Comparison of ENCODE assay signal across 10 cellular contexts in genomic region chr17:60652484-60653247, GRCh38. TPM values are rescaled to one million over a fixed set of nuclear protein-coding genes. Genes with fewer than 3 reads are reported as not detected.
DNase-seq lines count a peak whose midpoint lies in the region; ATAC-seq and TF ChIP-seq lines count a peak whose summit lies in the region.
"Had no signal": no experiment of that assay in that cellular context is flagged by ENCODE, and none has a peak within 500 bp of the region (broad histone marks: within the 10 kb centered on the region; RNA-seq: fewer than 3 reads in every experiment).

No MANE protein-coding gene starts in this region.

- no peaks in the 10 kb centered on the region for H3K9me3 Mint-ChIP-seq in natural killer cell treated with Interleukin-12 subunit alpha and Interleukin-12 subunit beta and Interleukin-15 and Interleukin-18, amount 100 ng/mL, for 72 hours

- ATAC-seq in GM19035 (IDR thresholded peaks at IDR 0.05; ENCODE audit: unreplicated experiment) (peak; percentile 96), HG02571 (IDR thresholded peaks at IDR 0.05; ENCODE audit: unreplicated experiment) (peak; percentile 90), HG03565 (IDR thresholded peaks at IDR 0.05; ENCODE audit: unreplicated experiment) (peak; percentile 93)
- peak; percentile 49 to 64 for ATAC-seq in natural killer cell treated with Interleukin-12 subunit alpha and Interleukin-12 subunit beta and Interleukin-15 and Interleukin-18, amount 100 ng/mL, for 72 hours

- H3K4me1 Mint-ChIP-seq in natural killer cell treated with Interleukin-12 subunit alpha and Interleukin-12 subunit beta and Interleukin-15 and Interleukin-18, amount 100 ng/mL, for 72 hours (ENCODE audit: low read depth in 2 of 2), result peaks cover 23 to 33% of the 10 kb centered on the region in 2 donors

- DNase-seq in natural killer cell treated with Interleukin-12 subunit alpha and Interleukin-12 subunit beta and Interleukin-15 and Interleukin-18, amount 100 ng/mL, for 72 hours (ENCODE audit: low spot score), result no peak
- DNase-seq in foreskin melanocyte (no peak), foreskin fibroblast (no peak)
- DNase-seq in effector CD8-positive, alpha-beta T cell (lab: John Stamatoyannopoulos, UW), result no peak
- DNase-seq: activated gamma-delta T cell had no signal

- H3K36me3 Mint-ChIP-seq in natural killer cell treated with Interleukin-12 subunit alpha and Interleukin-12 subunit beta and Interleukin-15 and Interleukin-18, amount 100 ng/mL, for 72 hours, result peaks cover 14% of the 10 kb centered on the region

- TF ChIP-seq CTCF in foreskin fibroblast (IDR thresholded peaks at IDR 0.05; ENCODE audit: low read depth, low read length), result no peak

- no peaks in the 10 kb centered on the region for H3K27me3 Mint-ChIP-seq in natural killer cell treated with Interleukin-12 subunit alpha and Interleukin-12 subunit beta and Interleukin-15 and Interleukin-18, amount 100 ng/mL, for 72 hours

- peak overlapping the region in 1 of 2 donors; percentile 58 for H3K27ac Mint-ChIP-seq in natural killer cell treated with Interleukin-12 subunit alpha and Interleukin-12 subunit beta and Interleukin-15 and Interleukin-18, amount 100 ng/mL, for 72 hours

- no peak overlapping the region for H3K4me3 ChIP-seq in foreskin fibroblast (ENCODE audit: low read depth in 1 of 2, low read length in 2 of 2)
- H3K4me3 ChIP-seq: smooth muscle cell, thoracic aorta had no signal

- H3K4me3 Mint-ChIP-seq in natural killer cell treated with Interleukin-12 subunit alpha and Interleukin-12 subunit beta and Interleukin-15 and Interleukin-18, amount 100 ng/mL, for 72 hours, result peak overlapping the region; percentile 8

RNA-seq across cellular contexts. Expression of gene BCAS3, which starts 25.0 kb away (rescaled TPM):
- 10 to 100 TPM; 19.5 to 26.4 TPM for total RNA-seq in natural killer cell treated with Interleukin-12 subunit alpha and Interleukin-12 subunit beta and Interleukin-15 and Interleukin-18, amount 100 ng/mL, for 72 hours

RNA-seq across cellular contexts. Expression of gene PPM1D, which starts 52.7 kb away (rescaled TPM):
- 10 to 100 TPM; 16.3 to 18.3 TPM for total RNA-seq in natural killer cell treated with Interleukin-12 subunit alpha and Interleukin-12 subunit beta and Interleukin-15 and Interleukin-18, amount 100 ng/mL, for 72 hours
